ENCODE assay signal across 26 cellular contexts in the genomic region with DNA sequence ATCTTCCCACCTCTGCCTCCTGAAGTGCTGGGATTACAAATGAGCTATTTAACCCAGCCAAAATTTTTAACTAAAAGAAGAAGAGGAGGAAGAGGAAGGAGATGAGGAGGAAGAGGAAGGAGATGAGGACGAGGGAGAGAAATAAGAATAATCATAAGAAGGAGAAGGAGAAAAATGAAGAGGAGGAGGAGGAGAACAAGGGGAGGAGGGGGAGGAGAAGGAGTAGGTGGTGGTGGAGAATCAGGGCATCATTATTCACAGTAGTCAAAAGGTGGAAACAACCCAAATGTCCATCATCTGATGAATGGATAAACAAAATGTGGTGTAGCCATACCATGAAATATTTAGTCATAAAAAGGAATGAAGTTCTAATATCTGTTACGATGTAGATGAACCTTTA. TPM values are rescaled to one million over a fixed set of nuclear protein-coding genes. Genes with fewer than 3 reads are reported as not detected.
DNase-seq lines count a peak whose midpoint lies in the region; ATAC-seq, FAIRE-seq and TF ChIP-seq lines count a peak whose summit lies in the region.
"Had no signal": no experiment of that assay in that cellular context is flagged by ENCODE, and none has a peak within 500 bp of the region (broad histone marks: within the 10 kb centered on the region; RNA-seq: fewer than 3 reads in every experiment).

No MANE protein-coding gene starts in this region.

- intact Hi-C loops in K562 (cut with micrococcal nuclease) = no loop called here

- no peak overlapping the region for H3K27ac Mint-ChIP-seq in endothelial cell (ENCODE audit: unreplicated experiment)
- H3K27ac Mint-ChIP-seq: CD14-positive monocyte; CD4-positive, alpha-beta memory T cell; CD4-positive, CD25-positive, alpha-beta regulatory T cell; CD8-positive, alpha-beta memory T cell had no signal

- TF ChIP-seq POLR2A in A549 (IDR thresholded peaks at IDR 0.05; ENCODE audit: low read length) = no peak
- TF ChIP-seq POLR2A in K562 (conservative IDR thresholded peaks at IDR 0.05) = no peak

- TF ChIP-seq CTCF in A549 (IDR thresholded peaks at IDR 0.05) (no peak), K562 (IDR thresholded peaks at IDR 0.05 in 2 of 3, conservative IDR thresholded peaks at IDR 0.05 in 1 of 3; ENCODE audit: insufficient read depth in 2 of 3, low read depth in 1 of 3, low read length in 3 of 3) (no peak), endothelial cell (IDR thresholded peaks at IDR 0.05; ENCODE audit: unreplicated experiment) (no peak)

- FAIRE-seq in A549 (lab: Jason Lieb, UNC) (peak; percentile 23), HTR-8/SVneo (lab: Jason Lieb, UNC) (peak; percentile 46), K562 (lab: Jason Lieb, UNC) (no peak)
- FAIRE-seq: GM12878, GM12892, GM18507 had no signal

- 49% methylated on average over 2 of the region's 2 CpGs for WGBS in A549 (ENCODE audit: missing lambda C conversion rate)
- WGBS in K562 (ENCODE audit: insufficient coverage, low coverage, missing lambda C conversion rate) = 87% methylated on average over 1 of the region's 2 CpGs

- BruUV-seq in K562 (replicated peaks; lab: Mats Ljungman, UMichigan) = no TSS peak

- H3K4me1 ChIP-seq in A549 (peaks cover 17% of the 10 kb centered on the region; the same call in 2 of the 3 replicates), K562 (replicated peaks in 1 of 2; ENCODE audit: control insufficient read depth in 2 of 2, insufficient read depth in 2 of 2, low read length in 2 of 2) (peaks cover 32 to 54% of the 10 kb centered on the region in 2 experiments; a peak in 4 of 5 replicates)
- H3K4me1 ChIP-seq in BLaER1 treated with 17β-estradiol and CSF1 and Interleukin-3, amounts not matched to agents 10 nM and 100 nM = peaks cover 39 to 96% (median 92%) of the 10 kb centered on the region in 10 experiments

- no peaks in the 10 kb centered on the region for H3K36me3 ChIP-seq in BLaER1 treated with 17β-estradiol and CSF1 and Interleukin-3, amounts not matched to agents 10 nM and 100 nM
- H3K36me3 ChIP-seq in K562 (ENCODE audit: control insufficient read depth, insufficient read depth, low read length) = no peaks in the 10 kb centered on the region
- H3K36me3 ChIP-seq: BE2C had no signal

- H3K27ac ChIP-seq in A549 (no peak overlapping the region), K562 (ENCODE audit: extremely low read depth, low read depth, low read length) (no peak overlapping the region)
- peak overlapping the region in 8 of 11 experiments; percentile 91 to 99 (median 98); a peak in 16 of 22 replicates for H3K27ac ChIP-seq in BLaER1 treated with 17β-estradiol and CSF1 and Interleukin-3, amounts not matched to agents 10 nM and 100 nM
- H3K27ac ChIP-seq: 22Rv1 had no signal

- peaks cover 4% of the 10 kb centered on the region for H3K4me1 Mint-ChIP-seq in endothelial cell (ENCODE audit: unreplicated experiment)

- H3K4me2 ChIP-seq in A549 = no peak overlapping the region
- H3K4me2 ChIP-seq in BLaER1 treated with 17β-estradiol and CSF1 and Interleukin-3, amounts not matched to agents 10 nM and 100 nM = peak overlapping the region in 10 of 11 experiments; percentile 30 to 95 (median 90); a peak in 21 of 22 replicates
- no peak overlapping the region for H3K4me2 ChIP-seq in K562 (ENCODE audit: insufficient read depth, low read length)

- peak overlapping the region in 6 of 11 experiments; percentile 82 to 92 (median 88); a peak in 12 of 22 replicates for H3K9ac ChIP-seq in BLaER1 treated with 17β-estradiol and CSF1 and Interleukin-3, amounts not matched to agents 10 nM and 100 nM
- no peak overlapping the region for H3K9ac ChIP-seq in K562 (ENCODE audit: insufficient read depth in 1 of 2, low read depth in 2 of 2, low read length in 2 of 2)

- in situ Hi-C loops in K562 (cut with MboI) = no loop called here

- no peak for ATAC-seq in A549
- ATAC-seq in K562 = no peak
- ATAC-seq: GM12878 had no signal

- H3K4me3 ChIP-seq in A549 (no peak overlapping the region), K562 (no peak overlapping the region)
- H3K4me3 ChIP-seq in BLaER1 treated with 17β-estradiol and CSF1 and Interleukin-3, amounts not matched to agents 10 nM and 100 nM = no peak overlapping the region
- H3K4me3 ChIP-seq: GM12878 had no signal

- CTCF ChIA-PET in A549 (lab: Yijun Ruan, JAX) = interaction anchor here (0.6 to 1.6 kb wide), 4 partner anchors 21 to 465 kb away, joined by 3 to 7 read pairs (median 4); partner anchors contain the start of gene MGAT5B
- CTCF ChIA-PET in K562 (lab: Yijun Ruan, JAX; ENCODE audit: low intra/inter-chr PET ratio) = no interaction called here

- DNase-seq in A549 (ENCODE audit: low read depth in 1 of 2, low spot score in 1 of 2) = no peak
- DNase-seq in HTR-8/SVneo (ENCODE audit: insufficient read length, low spot score) = no peak
- no peak for DNase-seq in K562 (ENCODE audit: extremely low read depth in 1 of 4, low spot score in 3 of 4)
- no peak for DNase-seq in endothelial cell (ENCODE audit: low spot score)
- no peak for DNase-seq in activated CD4-positive, CD25-positive, alpha-beta regulatory T cell (lab: John Stamatoyannopoulos, UW)
- no peak for DNase-seq in nucleus accumbens (lab: John Stamatoyannopoulos, UW)
- DNase-seq: ACHN; BE2C; C1 segment of cervical spinal cord; CD4-positive, alpha-beta memory T cell; CD4-positive, CD25-positive, alpha-beta regulatory T cell; CD8-positive, alpha-beta memory T cell; COR-L47; DMS 273 treated with DMSO at 0.1 percent for 48 hours; DMS153; DMS53; DMS79; DND-41; EL; GDM1 had no signal

- H3K9me3 ChIP-seq in A549 = no peaks in the 10 kb centered on the region
- no peaks in the 10 kb centered on the region for H3K9me3 ChIP-seq in BLaER1 treated with 17β-estradiol and CSF1 and Interleukin-3, amounts not matched to agents 10 nM and 100 nM (replicated peaks in 1 of 11)
- H3K9me3 ChIP-seq in K562 (replicated peaks; ENCODE audit: control insufficient read depth, insufficient read depth, low read depth, low read length) = no peaks in the 10 kb centered on the region
- H3K9me3 ChIP-seq: BE2C had no signal

- H2AFZ ChIP-seq in K562 (ENCODE audit: low read depth, low read length) = no peak overlapping the region

- H4K20me1 ChIP-seq in BLaER1 treated with 17β-estradiol and CSF1 and Interleukin-3, amounts not matched to agents 10 nM and 100 nM = no peaks in the 10 kb centered on the region
- H4K20me1 ChIP-seq in K562 (replicated peaks; ENCODE audit: control insufficient read depth, insufficient read depth, low read length) = no peaks in the 10 kb centered on the region

- no peaks in the 10 kb centered on the region for H3K79me2 ChIP-seq in K562 (ENCODE audit: control insufficient read depth, insufficient read depth, low read length)

- peaks cover 2% of the 10 kb centered on the region for H3K27me3 Mint-ChIP-seq in endothelial cell (ENCODE audit: unreplicated experiment)

- TF ChIP-seq EP300 in A549 (IDR thresholded peaks at IDR 0.05) = no peak
- no peak for TF ChIP-seq EP300 in K562 (IDR thresholded peaks at IDR 0.05; ENCODE audit: low read length)

- H3K9me3 Mint-ChIP-seq in endothelial cell (ENCODE audit: unreplicated experiment) = no peaks in the 10 kb centered on the region
- H3K9me3 Mint-ChIP-seq: CD4-positive, alpha-beta memory T cell had no signal

- POLR2A ChIA-PET in A549 (lab: Yijun Ruan, JAX) = no interaction called here
- POLR2A ChIA-PET in K562 (lab: Yijun Ruan, JAX) = no interaction called here

- no peaks in the 10 kb centered on the region for H3K27me3 ChIP-seq in BLaER1 treated with 17β-estradiol and CSF1 and Interleukin-3, amounts not matched to agents 10 nM and 100 nM
- no peaks in the 10 kb centered on the region for H3K27me3 ChIP-seq in K562 (ENCODE audit: control insufficient read depth in 2 of 2, insufficient read depth in 2 of 2, low read length in 2 of 2)
- H3K27me3 ChIP-seq: BE2C had no signal

- H3K9me1 ChIP-seq in K562 (ENCODE audit: control insufficient read depth, insufficient read depth, low read length) = peaks cover 6% of the 10 kb centered on the region

- H3K4me3 Mint-ChIP-seq in endothelial cell (ENCODE audit: unreplicated experiment) = no peak overlapping the region
- H3K4me3 Mint-ChIP-seq: CD14-positive monocyte; CD4-positive, alpha-beta memory T cell; CD4-positive, CD25-positive, alpha-beta regulatory T cell; CD8-positive, alpha-beta memory T cell had no signal

- TF ChIP-seq RAD21 in A549 (conservative IDR thresholded peaks at IDR 0.05 in 1 of 2, IDR thresholded peaks at IDR 0.05 in 1 of 2) = no peak
- TF ChIP-seq RAD21 in K562 (CRISPR knock-in tag; conservative IDR thresholded peaks at IDR 0.05 in 1 of 2, IDR thresholded peaks at IDR 0.05 in 1 of 2) = no peak

- H3K36me3 Mint-ChIP-seq in endothelial cell (ENCODE audit: low read depth, unreplicated experiment) = no peaks in the 10 kb centered on the region
- H3K36me3 Mint-ChIP-seq: CD14-positive monocyte; CD4-positive, alpha-beta memory T cell; CD4-positive, CD25-positive, alpha-beta regulatory T cell; CD8-positive, alpha-beta memory T cell had no signal

TF ChIP-seq in A549, 52 proteins besides CTCF, POLR2A, EP300 and RAD21 (continues in another document):
- TF ChIP-seq MAFK (IDR thresholded peaks at IDR 0.05; ENCODE audit: partially characterized antibody) = no peak

RNA-seq across cellular contexts. Expression of gene MGAT5B, which starts 21.2 kb away (rescaled TPM):
- 7.6 and 10.3 TPM in 2 replicates for polyA plus RNA-seq in A549 (2011; rRNA removed)
- polyA plus RNA-seq in A549 (2012; cell fraction: cytosol; rRNA removed) = 11.9 and 18.0 TPM in 2 replicates
- 40.3 and 50.7 TPM in 2 replicates for polyA plus RNA-seq in A549 (2012; cell fraction: nucleus; rRNA removed)
- polyA plus RNA-seq in A549 (2017; fragmentation: RNase III; extraction: RNeasy Plus Mini Kit Qiagen cat#74134 plus additional on column Dnase treatment) = 16.2 to 22.8 TPM (median 21.7 TPM) in 3 replicates
- 11.3 and 15.5 TPM in 2 replicates for polyA minus RNA-seq in A549 (2011; rRNA and poly(A)+ RNA removed)
- total RNA-seq in K562 (2011; cell fraction: chromatin; rRNA removed; ENCODE audit: low replicate concordance) = 1.5 and 5.7 TPM in 2 replicates
- total RNA-seq in K562 (2011; cell fraction: nucleolus; rRNA removed) = 2.2 and 2.5 TPM in 2 replicates
- 0.76 and 1.6 TPM in 2 replicates for total RNA-seq in K562 (2011; cell fraction: nucleoplasm; rRNA removed)
- total RNA-seq in K562 (2014; rRNA removed) = 0.18 and 0.29 TPM in 2 replicates
- 0.19 TPM in 1 of 2 replicates, not detected in the other for total RNA-seq in K562 (2014; rRNA removed; fragmentation: Illumina TruSeq; extraction: Trizol)
- not detected in 2 replicates for total RNA-seq in K562 (2015; rRNA removed; fragmentation: Illumina TruSeq; extraction: Trizol)
- total RNA-seq in K562 (2021) = 0.16 and 0.22 TPM in 2 replicates
- polyA plus RNA-seq in K562 (2011; rRNA removed) = 0.43 and 0.79 TPM in 2 replicates
- polyA plus RNA-seq in K562 (2011; cell fraction: cytosol; rRNA removed) = 0.59 and 1.2 TPM in 2 replicates
- polyA plus RNA-seq in K562 (2011; cell fraction: nucleus; rRNA removed) = 2.3 and 3.9 TPM in 2 replicates
- 0.19 and 0.22 TPM in 2 replicates for polyA plus RNA-seq in K562 (2012)
- polyA plus RNA-seq in K562 (2014; fragmentation: Illumina TruSeq; extraction: Trizol) = 0.09 and 0.17 TPM in 2 replicates
- polyA plus RNA-seq in K562 (2014; fragmentation: Nextera tagmentation; extraction: Ambion mirVana) = not detected
- polyA plus RNA-seq in K562 (2014; rRNA removed) = 0.16 TPM in 1 of 2 replicates, not detected in the other
- polyA minus RNA-seq in K562 (2011; rRNA and poly(A)+ RNA removed) = 0.09 and 0.11 TPM in 2 replicates
- polyA minus RNA-seq in K562 (2011; cell fraction: cytosol; rRNA and poly(A)+ RNA removed) = 1.5 TPM in 1 of 2 replicates, not detected in the other
- polyA minus RNA-seq in K562 (2011; cell fraction: nucleus; rRNA and poly(A)+ RNA removed) = 1.5 and 1.9 TPM in 2 replicates
- 6.2 TPM for total RNA-seq in endothelial cell (ENCODE audit: unreplicated experiment)
- total RNA-seq: CD4-positive, CD25-positive, alpha-beta regulatory T cell had no signal
- polyA plus RNA-seq: CD14-positive monocyte; CD4-positive, CD25-positive, alpha-beta regulatory T cell; GM12878 had no signal

Comparison
In these comparisons a context has a peak if more than half of its experiments do, and no peak if none do; other contexts are left out.
1. H3K27ac ChIP-seq: peak in BLaER1 treated with 17β-estradiol and CSF1 and Interleukin-3, amounts not matched to agents 10 nM and 100 nM (8 of 11); none in A549 (0 of 2) and K562 (single experiment).
2. H3K4me2 ChIP-seq: peak in BLaER1 treated with 17β-estradiol and CSF1 and Interleukin-3, amounts not matched to agents 10 nM and 100 nM (10 of 11); none in A549 (single experiment) and K562 (single experiment).
3. H3K9ac ChIP-seq: peak in BLaER1 treated with 17β-estradiol and CSF1 and Interleukin-3, amounts not matched to agents 10 nM and 100 nM (6 of 11); none in K562 (0 of 2).